In the genomic region with DNA sequence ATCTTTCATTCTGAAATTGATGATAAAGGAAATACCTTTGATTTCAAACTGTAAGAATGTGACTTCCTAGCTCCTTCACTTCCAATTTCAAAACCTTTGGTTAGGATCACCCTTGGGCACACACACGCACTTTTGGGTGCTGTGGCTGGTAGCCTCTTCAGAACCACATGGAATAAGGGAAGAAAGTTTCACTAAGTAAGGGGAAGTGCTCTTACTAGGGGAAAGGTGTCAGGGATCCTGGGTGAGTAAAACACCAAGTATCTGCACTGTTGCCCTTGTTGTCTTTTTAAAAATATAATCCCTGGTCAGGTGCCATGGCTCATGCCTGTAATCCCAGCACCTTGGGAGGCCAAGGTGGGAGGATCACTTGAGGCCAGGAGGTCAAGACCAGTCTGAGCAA, we compare ENCODE assay signal across 22 cellular contexts.
"Had no signal": no experiment of that assay in that cellular context is flagged by ENCODE, and none has a peak within 500 bp of the region (broad histone marks: within the 10 kb centered on the region; RNA-seq: fewer than 3 reads in every experiment).

No MANE protein-coding gene starts in this region.

- H3K27me3 ChIP-seq: left lung, neutrophil, pancreas, right lobe of liver, thyroid gland had no signal

- H3K4me1 ChIP-seq: left lung, pancreas, right lobe of liver, thyroid gland had no signal

- H3K36me3 ChIP-seq: neutrophil, pancreas, right lobe of liver, thyroid gland had no signal

- DNase-seq: dermis blood vessel endothelial cell; effector memory CD8-positive, alpha-beta T cell; erythroblast; kidney; left cardiac atrium; left lung; mesenchymal stem cell; mucosa of descending colon; naive B cell; pancreas; right lobe of liver; small intestine; stimulated activated CD4-positive, alpha-beta T cell treated with anti-CD3 and anti-CD28 coated beads, Interleukin-15, amount 100 ng/mL, for 24 hours; stimulated activated CD4-positive, alpha-beta T cell treated with anti-CD3 and anti-CD28 coated beads, Interleukin-2, amount 100 ng/mL, for 48 hours; stimulated activated CD8-positive, alpha-beta memory T cell treated with anti-CD3 and anti-CD28 coated beads, Interleukin-4, amount 100 ng/mL, for 48 hours; stimulated activated naive CD4-positive, alpha-beta T cell; stimulated activated naive CD8-positive, alpha-beta T cell treated with anti-CD3 and anti-CD28 coated beads, Interleukin-15, amount 100 ng/mL, for 72 hours; thyroid gland; trophoblast cell had no signal

- ATAC-seq: effector memory CD8-positive, alpha-beta T cell; left cardiac atrium; left lung; mucosa of descending colon; natural killer cell treated with Interleukin-12 subunit alpha and Interleukin-12 subunit beta and Interleukin-15 and Interleukin-18, amount 100 ng/mL, for 72 hours; pancreas; right lobe of liver; stimulated activated naive CD8-positive, alpha-beta T cell treated with anti-CD3 and anti-CD28 coated beads, Interleukin-15, amount 100 ng/mL, for 72 hours had no signal

- H3K9me3 ChIP-seq: left lung, mucosa of descending colon, neutrophil, pancreas, right lobe of liver, thyroid gland had no signal

- H3K4me3 ChIP-seq: coronary artery, left lung, mucosa of descending colon, pancreas, right lobe of liver, thyroid gland had no signal

- H3K27ac ChIP-seq: coronary artery, left lung, neutrophil, pancreas, right lobe of liver, thyroid gland had no signal
